1 cellular context compared by ENCODE assay signal in the genomic region with DNA sequence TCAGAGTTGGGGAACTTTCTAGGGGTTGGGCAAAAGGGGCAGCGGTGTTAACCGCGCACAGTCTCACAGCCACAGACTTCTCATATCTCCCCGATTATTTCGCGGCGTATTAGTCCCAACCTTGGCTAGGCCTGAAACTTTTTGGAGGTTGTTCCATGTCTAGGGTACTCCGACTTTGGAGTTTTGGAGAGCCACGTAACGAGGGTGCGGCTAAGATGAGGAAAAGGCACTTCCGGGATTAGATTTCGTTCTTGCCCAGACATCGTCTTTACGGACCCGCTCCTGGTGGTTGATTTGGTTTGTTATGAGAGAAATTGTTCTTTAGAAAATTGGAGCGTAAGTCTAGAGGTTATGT.
TF ChIP-seq lines count a peak whose summit lies in the region.

No MANE protein-coding gene starts in this region.

TF ChIP-seq in HEK293, 187 proteins besides CTCF, POLR2A, EP300 and RAD21 (continued from another document):
- TF ChIP-seq ZBTB20 (tag by site-specific recombination; IDR thresholded peaks at IDR 0.05) (peak; percentile 62; the same call in 1 of the 2 replicates), ZSCAN30 (tag by site-specific recombination; IDR thresholded peaks at IDR 0.05) (no peak), MEIS1 (CRISPR knock-in tag; IDR thresholded peaks at IDR 0.05; ENCODE audit: borderline replicate concordance) (no peak), ZNF600 (tag by site-specific recombination; IDR thresholded peaks at IDR 0.05) (no peak), ZNF2 (tag by site-specific recombination; IDR thresholded peaks at IDR 0.05) (no peak), ZNF510 (tag by site-specific recombination; IDR thresholded peaks at IDR 0.05; ENCODE audit: insufficient replicate concordance) (no peak), HOXC10 (CRISPR knock-in tag; IDR thresholded peaks at IDR 0.05) (no peak), ZNF776 (tag by site-specific recombination; IDR thresholded peaks at IDR 0.05; ENCODE audit: borderline replicate concordance) (no peak), KLF16 (tag by site-specific recombination; IDR thresholded peaks at IDR 0.05) (no peak), REPIN1 (tag by site-specific recombination; IDR thresholded peaks at IDR 0.05; ENCODE audit: low read depth) (no peak), ZBTB21 (tag by site-specific recombination; IDR thresholded peaks at IDR 0.05) (no peak)
- TF ChIP-seq, protein P1, sequence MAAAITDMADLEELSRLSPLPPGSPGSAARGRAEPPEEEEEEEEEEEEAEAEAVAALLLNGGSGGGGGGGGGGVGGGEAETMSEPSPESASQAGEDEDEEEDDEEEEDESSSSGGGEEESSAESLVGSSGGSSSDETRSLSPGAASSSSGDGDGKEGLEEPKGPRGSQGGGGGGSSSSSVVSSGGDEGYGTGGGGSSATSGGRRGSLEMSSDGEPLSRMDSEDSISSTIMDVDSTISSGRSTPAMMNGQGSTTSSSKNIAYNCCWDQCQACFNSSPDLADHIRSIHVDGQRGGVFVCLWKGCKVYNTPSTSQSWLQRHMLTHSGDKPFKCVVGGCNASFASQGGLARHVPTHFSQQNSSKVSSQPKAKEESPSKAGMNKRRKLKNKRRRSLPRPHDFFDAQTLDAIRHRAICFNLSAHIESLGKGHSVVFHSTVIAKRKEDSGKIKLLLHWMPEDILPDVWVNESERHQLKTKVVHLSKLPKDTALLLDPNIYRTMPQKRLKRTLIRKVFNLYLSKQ (tag by site-specific recombination; IDR thresholded peaks at IDR 0.05; ENCODE audit: borderline replicate concordance): no peak
- TF ChIP-seq, protein P2, sequence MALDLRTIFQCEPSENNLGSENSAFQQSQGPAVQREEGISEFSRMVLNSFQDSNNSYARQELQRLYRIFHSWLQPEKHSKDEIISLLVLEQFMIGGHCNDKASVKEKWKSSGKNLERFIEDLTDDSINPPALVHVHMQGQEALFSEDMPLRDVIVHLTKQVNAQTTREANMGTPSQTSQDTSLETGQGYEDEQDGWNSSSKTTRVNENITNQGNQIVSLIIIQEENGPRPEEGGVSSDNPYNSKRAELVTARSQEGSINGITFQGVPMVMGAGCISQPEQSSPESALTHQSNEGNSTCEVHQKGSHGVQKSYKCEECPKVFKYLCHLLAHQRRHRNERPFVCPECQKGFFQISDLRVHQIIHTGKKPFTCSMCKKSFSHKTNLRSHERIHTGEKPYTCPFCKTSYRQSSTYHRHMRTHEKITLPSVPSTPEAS (tag by site-specific recombination; IDR thresholded peaks at IDR 0.05): no peak
- TF ChIP-seq, protein P3, sequence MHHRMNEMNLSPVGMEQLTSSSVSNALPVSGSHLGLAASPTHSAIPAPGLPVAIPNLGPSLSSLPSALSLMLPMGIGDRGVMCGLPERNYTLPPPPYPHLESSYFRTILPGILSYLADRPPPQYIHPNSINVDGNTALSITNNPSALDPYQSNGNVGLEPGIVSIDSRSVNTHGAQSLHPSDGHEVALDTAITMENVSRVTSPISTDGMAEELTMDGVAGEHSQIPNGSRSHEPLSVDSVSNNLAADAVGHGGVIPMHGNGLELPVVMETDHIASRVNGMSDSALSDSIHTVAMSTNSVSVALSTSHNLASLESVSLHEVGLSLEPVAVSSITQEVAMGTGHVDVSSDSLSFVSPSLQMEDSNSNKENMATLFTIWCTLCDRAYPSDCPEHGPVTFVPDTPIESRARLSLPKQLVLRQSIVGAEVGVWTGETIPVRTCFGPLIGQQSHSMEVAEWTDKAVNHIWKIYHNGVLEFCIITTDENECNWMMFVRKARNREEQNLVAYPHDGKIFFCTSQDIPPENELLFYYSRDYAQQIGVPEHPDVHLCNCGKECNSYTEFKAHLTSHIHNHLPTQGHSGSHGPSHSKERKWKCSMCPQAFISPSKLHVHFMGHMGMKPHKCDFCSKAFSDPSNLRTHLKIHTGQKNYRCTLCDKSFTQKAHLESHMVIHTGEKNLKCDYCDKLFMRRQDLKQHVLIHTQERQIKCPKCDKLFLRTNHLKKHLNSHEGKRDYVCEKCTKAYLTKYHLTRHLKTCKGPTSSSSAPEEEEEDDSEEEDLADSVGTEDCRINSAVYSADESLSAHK (tag by site-specific recombination; IDR thresholded peaks at IDR 0.05): no peak
- TF ChIP-seq, protein P4, sequence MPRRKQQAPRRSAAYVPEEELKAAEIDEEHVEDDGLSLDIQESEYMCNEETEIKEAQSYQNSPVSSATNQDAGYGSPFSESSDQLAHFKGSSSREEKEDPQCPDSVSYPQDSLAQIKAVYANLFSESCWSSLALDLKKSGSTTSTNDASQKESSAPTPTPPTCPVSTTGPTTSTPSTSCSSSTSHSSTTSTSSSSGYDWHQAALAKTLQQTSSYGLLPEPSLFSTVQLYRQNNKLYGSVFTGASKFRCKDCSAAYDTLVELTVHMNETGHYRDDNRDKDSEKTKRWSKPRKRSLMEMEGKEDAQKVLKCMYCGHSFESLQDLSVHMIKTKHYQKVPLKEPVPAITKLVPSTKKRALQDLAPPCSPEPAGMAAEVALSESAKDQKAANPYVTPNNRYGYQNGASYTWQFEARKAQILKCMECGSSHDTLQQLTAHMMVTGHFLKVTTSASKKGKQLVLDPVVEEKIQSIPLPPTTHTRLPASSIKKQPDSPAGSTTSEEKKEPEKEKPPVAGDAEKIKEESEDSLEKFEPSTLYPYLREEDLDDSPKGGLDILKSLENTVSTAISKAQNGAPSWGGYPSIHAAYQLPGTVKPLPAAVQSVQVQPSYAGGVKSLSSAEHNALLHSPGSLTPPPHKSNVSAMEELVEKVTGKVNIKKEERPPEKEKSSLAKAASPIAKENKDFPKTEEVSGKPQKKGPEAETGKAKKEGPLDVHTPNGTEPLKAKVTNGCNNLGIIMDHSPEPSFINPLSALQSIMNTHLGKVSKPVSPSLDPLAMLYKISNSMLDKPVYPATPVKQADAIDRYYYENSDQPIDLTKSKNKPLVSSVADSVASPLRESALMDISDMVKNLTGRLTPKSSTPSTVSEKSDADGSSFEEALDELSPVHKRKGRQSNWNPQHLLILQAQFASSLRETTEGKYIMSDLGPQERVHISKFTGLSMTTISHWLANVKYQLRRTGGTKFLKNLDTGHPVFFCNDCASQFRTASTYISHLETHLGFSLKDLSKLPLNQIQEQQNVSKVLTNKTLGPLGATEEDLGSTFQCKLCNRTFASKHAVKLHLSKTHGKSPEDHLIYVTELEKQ (tag by site-specific recombination; IDR thresholded peaks at IDR 0.05; ENCODE audit: borderline replicate concordance): no peak
- TF ChIP-seq, protein P5, sequence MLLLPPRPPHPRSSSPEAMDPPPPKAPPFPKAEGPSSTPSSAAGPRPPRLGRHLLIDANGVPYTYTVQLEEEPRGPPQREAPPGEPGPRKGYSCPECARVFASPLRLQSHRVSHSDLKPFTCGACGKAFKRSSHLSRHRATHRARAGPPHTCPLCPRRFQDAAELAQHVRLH (tag by site-specific recombination; IDR thresholded peaks at IDR 0.05): no peak
- TF ChIP-seq, protein P6, sequence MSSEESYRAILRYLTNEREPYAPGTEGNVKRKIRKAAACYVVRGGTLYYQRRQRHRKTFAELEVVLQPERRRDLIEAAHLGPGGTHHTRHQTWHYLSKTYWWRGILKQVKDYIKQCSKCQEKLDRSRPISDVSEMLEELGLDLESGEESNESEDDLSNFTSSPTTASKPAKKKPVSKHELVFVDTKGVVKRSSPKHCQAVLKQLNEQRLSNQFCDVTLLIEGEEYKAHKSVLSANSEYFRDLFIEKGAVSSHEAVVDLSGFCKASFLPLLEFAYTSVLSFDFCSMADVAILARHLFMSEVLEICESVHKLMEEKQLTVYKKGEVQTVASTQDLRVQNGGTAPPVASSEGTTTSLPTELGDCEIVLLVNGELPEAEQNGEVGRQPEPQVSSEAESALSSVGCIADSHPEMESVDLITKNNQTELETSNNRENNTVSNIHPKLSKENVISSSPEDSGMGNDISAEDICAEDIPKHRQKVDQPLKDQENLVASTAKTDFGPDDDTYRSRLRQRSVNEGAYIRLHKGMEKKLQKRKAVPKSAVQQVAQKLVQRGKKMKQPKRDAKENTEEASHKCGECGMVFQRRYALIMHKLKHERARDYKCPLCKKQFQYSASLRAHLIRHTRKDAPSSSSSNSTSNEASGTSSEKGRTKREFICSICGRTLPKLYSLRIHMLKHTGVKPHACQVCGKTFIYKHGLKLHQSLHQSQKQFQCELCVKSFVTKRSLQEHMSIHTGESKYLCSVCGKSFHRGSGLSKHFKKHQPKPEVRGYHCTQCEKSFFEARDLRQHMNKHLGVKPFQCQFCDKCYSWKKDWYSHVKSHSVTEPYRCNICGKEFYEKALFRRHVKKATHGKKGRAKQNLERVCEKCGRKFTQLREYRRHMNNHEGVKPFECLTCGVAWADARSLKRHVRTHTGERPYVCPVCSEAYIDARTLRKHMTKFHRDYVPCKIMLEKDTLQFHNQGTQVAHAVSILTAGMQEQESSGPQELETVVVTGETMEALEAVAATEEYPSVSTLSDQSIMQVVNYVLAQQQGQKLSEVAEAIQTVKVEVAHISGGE (tag by site-specific recombination; conservative IDR thresholded peaks at IDR 0.05; ENCODE audit: low read depth): 0 out of 2 replicates have a peak, but pooled peaks have one; percentile 25
- TF ChIP-seq, protein P7, sequence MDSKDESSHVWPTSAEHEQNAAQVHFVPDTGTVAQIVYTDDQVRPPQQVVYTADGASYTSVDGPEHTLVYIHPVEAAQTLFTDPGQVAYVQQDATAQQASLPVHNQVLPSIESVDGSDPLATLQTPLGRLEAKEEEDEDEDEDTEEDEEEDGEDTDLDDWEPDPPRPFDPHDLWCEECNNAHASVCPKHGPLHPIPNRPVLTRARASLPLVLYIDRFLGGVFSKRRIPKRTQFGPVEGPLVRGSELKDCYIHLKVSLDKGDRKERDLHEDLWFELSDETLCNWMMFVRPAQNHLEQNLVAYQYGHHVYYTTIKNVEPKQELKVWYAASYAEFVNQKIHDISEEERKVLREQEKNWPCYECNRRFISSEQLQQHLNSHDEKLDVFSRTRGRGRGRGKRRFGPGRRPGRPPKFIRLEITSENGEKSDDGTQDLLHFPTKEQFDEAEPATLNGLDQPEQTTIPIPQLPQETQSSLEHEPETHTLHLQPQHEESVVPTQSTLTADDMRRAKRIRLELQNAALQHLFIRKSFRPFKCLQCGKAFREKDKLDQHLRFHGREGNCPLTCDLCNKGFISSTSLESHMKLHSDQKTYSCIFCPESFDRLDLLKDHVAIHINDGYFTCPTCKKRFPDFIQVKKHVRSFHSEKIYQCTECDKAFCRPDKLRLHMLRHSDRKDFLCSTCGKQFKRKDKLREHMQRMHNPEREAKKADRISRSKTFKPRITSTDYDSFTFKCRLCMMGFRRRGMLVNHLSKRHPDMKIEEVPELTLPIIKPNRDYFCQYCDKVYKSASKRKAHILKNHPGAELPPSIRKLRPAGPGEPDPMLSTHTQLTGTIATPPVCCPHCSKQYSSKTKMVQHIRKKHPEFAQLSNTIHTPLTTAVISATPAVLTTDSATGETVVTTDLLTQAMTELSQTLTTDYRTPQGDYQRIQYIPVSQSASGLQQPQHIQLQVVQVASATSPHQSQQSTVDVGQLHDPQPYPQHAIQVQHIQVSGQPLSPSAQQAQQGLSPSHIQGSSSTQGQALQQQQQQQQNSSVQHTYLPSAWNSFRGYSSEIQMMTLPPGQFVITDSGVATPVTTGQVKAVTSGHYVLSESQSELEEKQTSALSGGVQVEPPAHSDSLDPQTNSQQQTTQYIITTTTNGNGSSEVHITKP (tag by site-specific recombination; IDR thresholded peaks at IDR 0.05): 0 out of 2 replicates have a peak, but pooled peaks have one; percentile 7
